ENCODE assay signal across 9 cellular contexts in genomic region chr5:71461360-71461759, GRCh38.
"Had no signal": no experiment of that assay in that cellular context is flagged by ENCODE, and none has a peak within 500 bp of the region (broad histone marks: within the 10 kb centered on the region; RNA-seq: fewer than 3 reads in every experiment).

No MANE protein-coding gene starts in this region.

- H3K27ac ChIP-seq: HL-60, KMS-11 had no signal

- H3K9ac ChIP-seq: KMS-11 had no signal

- H3K27ac Mint-ChIP-seq: GM23338, H9 had no signal

- H3K4me3 Mint-ChIP-seq: GM23338, H9 had no signal

- DNase-seq: H9, HCEC 1CT, IMR-90, KBM-7 had no signal

- H3K9me3 Mint-ChIP-seq: GM23338, H9 had no signal

- H3K4me3 ChIP-seq: GM23338 had no signal

- H3K4me2 ChIP-seq: GM23338, KMS-11 had no signal

- FAIRE-seq: H1, H54 had no signal

- H2AFZ ChIP-seq: GM23338 had no signal

- ATAC-seq: GM23338 had no signal
